9 cellular contexts compared by ENCODE assay signal in the genomic region with DNA sequence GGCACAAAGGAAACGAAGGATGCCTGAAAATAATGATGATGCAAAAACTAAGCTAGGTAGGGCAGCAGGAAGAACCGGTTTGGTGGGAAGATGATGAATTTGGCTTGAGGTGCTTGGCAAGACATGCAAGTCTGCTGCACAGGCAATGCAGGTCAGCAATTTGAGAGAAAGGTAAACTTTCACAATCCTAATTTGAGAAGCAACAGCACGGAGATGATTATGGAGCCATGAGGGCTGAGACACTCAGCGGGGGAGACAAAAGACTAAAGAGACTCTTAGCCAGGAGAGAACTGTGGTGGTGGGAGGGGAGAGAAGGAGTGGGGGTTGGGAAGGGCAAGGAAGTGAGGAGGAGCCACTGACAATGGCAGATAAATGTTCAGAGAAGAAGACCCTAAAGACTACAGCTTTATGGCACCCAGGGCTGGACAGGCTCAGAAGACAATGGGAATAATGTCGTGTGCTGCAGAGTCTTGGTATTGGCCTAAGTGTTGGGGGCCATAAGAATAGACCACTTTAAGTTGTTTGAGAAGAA. TPM values are rescaled to one million over a fixed set of nuclear protein-coding genes. Genes with fewer than 3 reads are reported as not detected.
DNase-seq lines count a peak whose midpoint lies in the region; ATAC-seq and TF ChIP-seq lines count a peak whose summit lies in the region.
"Had no signal": no experiment of that assay in that cellular context is flagged by ENCODE, and none has a peak within 500 bp of the region (broad histone marks: within the 10 kb centered on the region; RNA-seq: fewer than 3 reads in every experiment).

No MANE protein-coding gene starts in this region.

- peak overlapping the region; percentile 80 for H2AFZ ChIP-seq in SK-N-SH (ENCODE audit: low read depth)
- peak overlapping the region; percentile 64 for H2AFZ ChIP-seq in OCI-LY3 (ENCODE audit: low read depth, low read length)

- H3K27ac ChIP-seq in SK-N-SH (ENCODE audit: low read depth in 2 of 2, low read length in 1 of 2), result 0 out of 4 replicates have a peak overlapping the region, but pooled peaks of 1 of the 2 experiments have one; percentile 17
- H3K27ac ChIP-seq in OCI-LY3 (ENCODE audit: low read length), result no peak overlapping the region
- peak overlapping the region; percentile 26 to 87 (median 65) for H3K27ac ChIP-seq in stomach

- no peaks in the 10 kb centered on the region for H3K36me3 ChIP-seq in SK-N-SH (replicated peaks in 1 of 2; ENCODE audit: control insufficient read depth in 1 of 2, insufficient read depth in 2 of 2, low read length in 1 of 2)
- H3K36me3 ChIP-seq in OCI-LY3 (replicated peaks; ENCODE audit: low read depth, low read length), result no peaks in the 10 kb centered on the region
- H3K36me3 ChIP-seq in stomach, result no peaks in the 10 kb centered on the region

- WGBS in SK-N-SH (ENCODE audit: low lambda C conversion rate), result 80% methylated on average over 5 of the region's 5 CpGs
- 36 to 48% (median 38%) methylated on average over 5 of the region's 5 CpGs for WGBS in stomach, 5 donors

- no peak overlapping the region for H3K9ac ChIP-seq in SK-N-SH
- H3K9ac ChIP-seq in OCI-LY3 (ENCODE audit: low read length), result no peak overlapping the region

- H3K4me2 ChIP-seq in SK-N-SH (no peak overlapping the region), OCI-LY3 (ENCODE audit: low read length) (peak overlapping the region; percentile 39)

- no peak for TF ChIP-seq CTCF in SK-N-SH (IDR thresholded peaks at IDR 0.05)
- TF ChIP-seq CTCF in OCI-LY3 (IDR thresholded peaks at IDR 0.05; ENCODE audit: low read depth, low read length), result no peak
- TF ChIP-seq CTCF in stomach (IDR thresholded peaks at IDR 0.05), result no peak

- no peaks in the 10 kb centered on the region for H3K27me3 ChIP-seq in SK-N-SH (ENCODE audit: insufficient read depth)
- no peaks in the 10 kb centered on the region for H3K27me3 ChIP-seq in OCI-LY3 (ENCODE audit: low read depth, low read length)
- H3K27me3 ChIP-seq in stomach, result no peaks in the 10 kb centered on the region

- H3K79me2 ChIP-seq in SK-N-SH (ENCODE audit: insufficient read depth) (no peaks in the 10 kb centered on the region), OCI-LY3 (ENCODE audit: low read length) (no peaks in the 10 kb centered on the region)

- no peak for ATAC-seq in SK-N-SH treated with all-trans-retinoic acid at 6 μM for 48 hours

- peaks cover 12% of the 10 kb centered on the region for H3F3A ChIP-seq in SK-N-SH (replicated peaks; ENCODE audit: insufficient read depth)

- H3K4me3 ChIP-seq in SK-N-SH (ENCODE audit: low read depth in 2 of 2, low read length in 1 of 2), result no peak overlapping the region
- H3K4me3 ChIP-seq in OCI-LY3 (ENCODE audit: low read length), result no peak overlapping the region
- H3K4me3 ChIP-seq in iPS-18c (ENCODE audit: insufficient read depth, low read depth, low read length), result peak overlapping the region; percentile 2
- no peak overlapping the region for H3K4me3 ChIP-seq in stomach

- H4K20me1 ChIP-seq in SK-N-SH (ENCODE audit: insufficient read depth) (no peaks in the 10 kb centered on the region), OCI-LY3 (ENCODE audit: insufficient read depth, low read length) (no peaks in the 10 kb centered on the region)

- POLR2A ChIA-PET in SK-N-SH (lab: Yijun Ruan, JAX), result no interaction called here

- H3K9me3 ChIP-seq in SK-N-SH (no peaks in the 10 kb centered on the region), OCI-LY3 (ENCODE audit: insufficient read depth, low read length) (peaks cover 6% of the 10 kb centered on the region; the same call in 1 of the 2 replicates), iPS-18c (ENCODE audit: control insufficient read depth, insufficient read depth, low read length) (no peaks in the 10 kb centered on the region), stomach (peaks cover 0 to 8% (median 2%) of the 10 kb centered on the region in 4 donors)

- intact Hi-C loops in stomach (cut with DNase I; ENCODE audit: low total_unique reads), result no loop called here

- TF ChIP-seq EP300 in SK-N-SH (IDR thresholded peaks at IDR 0.05; ENCODE audit: borderline replicate concordance in 1 of 2, low read depth in 1 of 2, low read length in 1 of 2), result no peak
- no peak for TF ChIP-seq EP300 in stomach (IDR thresholded peaks at IDR 0.05)

- H3K4me1 ChIP-seq in SK-N-SH (ENCODE audit: control insufficient read depth in 1 of 2, insufficient read depth in 2 of 2, low read depth in 1 of 2, low read length in 1 of 2) (no peaks in the 10 kb centered on the region; a peak in 1 of 4 replicates), OCI-LY3 (ENCODE audit: low read length) (peaks cover 15% of the 10 kb centered on the region), stomach (peaks cover 8 to 44% (median 14%) of the 10 kb centered on the region in 4 donors)

- no peaks in the 10 kb centered on the region for H3K9me2 ChIP-seq in SK-N-SH

- DNase-seq in SK-N-SH (no peak), stomach (peak; percentile 84), H4 (ENCODE audit: low spot score) (no peak), GDM1 (lab: John Stamatoyannopoulos, UW) (no peak), MV-4-11 (lab: John Stamatoyannopoulos, UW) (no peak)
- DNase-seq: NCI-H2107 had no signal

- CTCF ChIA-PET in SK-N-SH (lab: Yijun Ruan, JAX), result interaction anchor here (6.5 kb wide), 1 partner anchor 14 kb away, joined by 40 read pairs; no protein-coding TSS in a partner anchor

- no peak for TF ChIP-seq RAD21 in SK-N-SH (IDR thresholded peaks at IDR 0.05; ENCODE audit: low read length)

- TF ChIP-seq POLR2A in stomach (IDR thresholded peaks at IDR 0.05), result no peak

TF ChIP-seq in SK-N-SH, 30 proteins besides CTCF, POLR2A, EP300 and RAD21:
- no peak for TF ChIP-seq SMC3 (IDR thresholded peaks at IDR 0.05; ENCODE audit: low read depth, low read length)
- no peak for TF ChIP-seq RFX5 (IDR thresholded peaks at IDR 0.05; ENCODE audit: low read length)
- no peak for TF ChIP-seq CHD2 (IDR thresholded peaks at IDR 0.05; ENCODE audit: low read length, partially characterized antibody)
- TF ChIP-seq TCF12 (IDR thresholded peaks at IDR 0.05), result no peak
- no peak for TF ChIP-seq FOXM1 (IDR thresholded peaks at IDR 0.05; ENCODE audit: low read depth)
- TF ChIP-seq EZH2phosphoT487 (IDR thresholded peaks at IDR 0.05; ENCODE audit: borderline replicate concordance, low read depth), result no peak
- no peak for TF ChIP-seq RCOR1 (IDR thresholded peaks at IDR 0.05; ENCODE audit: low read length)

TF ChIP-seq in SK-N-SH treated with all-trans-retinoic acid at 6 μM for 48 hours, 23 proteins besides CTCF, POLR2A, EP300 and RAD21:
- TF ChIP-seq TOX (CRISPR knock-in tag; IDR thresholded peaks at IDR 0.05; ENCODE audit: borderline replicate concordance), result no peak
- no peak for TF ChIP-seq TCF4 (CRISPR knock-in tag; IDR thresholded peaks at IDR 0.05; ENCODE audit: borderline replicate concordance)
- TF ChIP-seq ARNTL (CRISPR knock-in tag; IDR thresholded peaks at IDR 0.05; ENCODE audit: borderline replicate concordance, low read depth), result no peak
- TF ChIP-seq ZFP3 (CRISPR knock-in tag; IDR thresholded peaks at IDR 0.05), result no peak
- TF ChIP-seq ISL1 (CRISPR knock-in tag; IDR thresholded peaks at IDR 0.05), result no peak
- TF ChIP-seq CSDC2 (CRISPR knock-in tag; IDR thresholded peaks at IDR 0.05), result no peak
- no peak for TF ChIP-seq GLIS3 (CRISPR knock-in tag; IDR thresholded peaks at IDR 0.05)
- TF ChIP-seq SNAI2 (CRISPR knock-in tag; IDR thresholded peaks at IDR 0.05), result no peak
- TF ChIP-seq, protein P1, sequence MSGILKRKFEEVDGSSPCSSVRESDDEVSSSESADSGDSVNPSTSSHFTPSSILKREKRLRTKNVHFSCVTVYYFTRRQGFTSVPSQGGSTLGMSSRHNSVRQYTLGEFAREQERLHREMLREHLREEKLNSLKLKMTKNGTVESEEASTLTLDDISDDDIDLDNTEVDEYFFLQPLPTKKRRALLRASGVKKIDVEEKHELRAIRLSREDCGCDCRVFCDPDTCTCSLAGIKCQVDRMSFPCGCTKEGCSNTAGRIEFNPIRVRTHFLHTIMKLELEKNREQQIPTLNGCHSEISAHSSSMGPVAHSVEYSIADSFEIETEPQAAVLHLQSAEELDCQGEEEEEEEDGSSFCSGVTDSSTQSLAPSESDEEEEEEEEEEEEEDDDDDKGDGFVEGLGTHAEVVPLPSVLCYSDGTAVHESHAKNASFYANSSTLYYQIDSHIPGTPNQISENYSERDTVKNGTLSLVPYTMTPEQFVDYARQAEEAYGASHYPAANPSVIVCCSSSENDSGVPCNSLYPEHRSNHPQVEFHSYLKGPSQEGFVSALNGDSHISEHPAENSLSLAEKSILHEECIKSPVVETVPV (CRISPR knock-in tag; IDR thresholded peaks at IDR 0.05), result no peak
- no peak for TF ChIP-seq OSR1 (CRISPR knock-in tag; IDR thresholded peaks at IDR 0.05)
- TF ChIP-seq ZNF70 (CRISPR knock-in tag; IDR thresholded peaks at IDR 0.05), result no peak
- TF ChIP-seq ZNF565 (CRISPR knock-in tag; conservative IDR thresholded peaks at IDR 0.05; ENCODE audit: low read depth), result no peak
- TF ChIP-seq, protein P2, sequence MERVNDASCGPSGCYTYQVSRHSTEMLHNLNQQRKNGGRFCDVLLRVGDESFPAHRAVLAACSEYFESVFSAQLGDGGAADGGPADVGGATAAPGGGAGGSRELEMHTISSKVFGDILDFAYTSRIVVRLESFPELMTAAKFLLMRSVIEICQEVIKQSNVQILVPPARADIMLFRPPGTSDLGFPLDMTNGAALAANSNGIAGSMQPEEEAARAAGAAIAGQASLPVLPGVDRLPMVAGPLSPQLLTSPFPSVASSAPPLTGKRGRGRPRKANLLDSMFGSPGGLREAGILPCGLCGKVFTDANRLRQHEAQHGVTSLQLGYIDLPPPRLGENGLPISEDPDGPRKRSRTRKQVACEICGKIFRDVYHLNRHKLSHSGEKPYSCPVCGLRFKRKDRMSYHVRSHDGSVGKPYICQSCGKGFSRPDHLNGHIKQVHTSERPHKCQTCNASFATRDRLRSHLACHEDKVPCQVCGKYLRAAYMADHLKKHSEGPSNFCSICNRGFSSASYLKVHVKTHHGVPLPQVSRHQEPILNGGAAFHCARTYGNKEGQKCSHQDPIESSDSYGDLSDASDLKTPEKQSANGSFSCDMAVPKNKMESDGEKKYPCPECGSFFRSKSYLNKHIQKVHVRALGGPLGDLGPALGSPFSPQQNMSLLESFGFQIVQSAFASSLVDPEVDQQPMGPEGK (CRISPR knock-in tag; IDR thresholded peaks at IDR 0.05; ENCODE audit: borderline replicate concordance), result no peak

RNA-seq across cellular contexts. Expression of a gene that starts 19.4 kb away (rescaled TPM):
- polyA plus RNA-seq in SK-N-SH (2012; rRNA removed) (15.3 and 22.9 TPM in 2 replicates), stomach (10 to 100 TPM; 14.8 to 34.9 (median 17.6) TPM)
- polyA plus RNA-seq in SK-N-SH (2012; cell fraction: cytosol; rRNA removed), result 16.2 and 16.3 TPM in 2 replicates
- 21.2 and 33.8 TPM in 2 replicates for polyA plus RNA-seq in SK-N-SH (2012; cell fraction: nucleus; rRNA removed)
- 100 to 1,000 TPM in 1 of 5 donors, 10 to 100 TPM in 4; 25.7 to 154 (median 48.4) TPM for total RNA-seq in stomach
- 8.4 and 9.0 TPM in 2 replicates for total RNA-seq in H4 (2014; rRNA removed; shearing (Covaris generic))

RNA-seq across cellular contexts. Expression of a gene that starts 59.4 kb away (rescaled TPM):
- polyA plus RNA-seq in SK-N-SH (2012; rRNA removed), result 1.1 and 1.4 TPM in 2 replicates
- 0.75 and 0.93 TPM in 2 replicates for polyA plus RNA-seq in SK-N-SH (2012; cell fraction: cytosol; rRNA removed)
- polyA plus RNA-seq in SK-N-SH (2012; cell fraction: nucleus; rRNA removed), result 0.44 and 0.83 TPM in 2 replicates
- under 1 TPM in 1 of 5 donors, not detected in 4; 0.37 TPM for total RNA-seq in stomach
- under 1 TPM in 1 of 3 donors, not detected in 2; 0.05 TPM for polyA plus RNA-seq in stomach
- not detected in 2 replicates for total RNA-seq in H4 (2014; rRNA removed; shearing (Covaris generic))
